In the genomic region with DNA sequence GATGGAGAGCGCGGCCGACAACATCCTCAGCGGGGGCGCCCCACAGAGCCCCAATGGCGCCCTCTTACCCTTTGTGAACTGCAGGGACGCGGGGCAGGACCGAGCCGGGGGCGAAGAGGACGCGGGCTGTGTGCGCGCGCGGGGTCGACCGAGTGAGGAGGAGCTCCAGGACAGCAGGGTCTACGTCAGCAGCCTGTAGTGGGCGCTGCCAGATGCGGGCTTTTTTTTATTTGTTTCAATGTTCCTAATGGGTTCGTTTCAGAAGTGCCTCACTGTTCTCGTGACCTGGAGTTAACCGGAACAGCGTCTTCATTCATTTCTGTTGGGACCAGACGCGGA, we compare ENCODE assay signal across 8 cellular contexts.
DNase-seq lines count a peak whose midpoint lies in the region; ATAC-seq and TF ChIP-seq lines count a peak whose summit lies in the region.

No MANE protein-coding gene starts in this region.

- H3F3A ChIP-seq in GM23338 (replicated peaks; ENCODE audit: low read depth) = no peaks in the 10 kb centered on the region

- peak overlapping the region; percentile 96 for H3K4me2 ChIP-seq in GM23338

- POLR2A ChIA-PET in CD4-positive, alpha-beta T cell (lab: Charles Lee) = interaction anchor here (1.3 to 3.4 kb wide), 6 partner anchors 8 to 200 kb away, joined by 3 to 48 read pairs (median 8); partner anchors contain the start of genes FKBP4, FOXM1, ITFG2 and RHNO1

- H3K27ac Mint-ChIP-seq in CD4-positive, alpha-beta T cell = peak overlapping the region; percentile 84
- no peak overlapping the region for H3K27ac Mint-ChIP-seq in GM23338
- peak overlapping the region; percentile 65 to 86 for H3K27ac Mint-ChIP-seq in activated naive CD4-positive, alpha-beta T cell treated with anti-CD3 and anti-CD28 coated beads, Interleukin-2, amount 50 U/mL, for 72 hours

- H3K4me1 ChIP-seq in GM23338 (ENCODE audit: insufficient read depth) = peaks cover 19% of the 10 kb centered on the region
- peaks cover 0 to 17% of the 10 kb centered on the region in 2 donors for H3K4me1 ChIP-seq in left lung

- peaks cover 49% of the 10 kb centered on the region for H3K4me1 Mint-ChIP-seq in CD4-positive, alpha-beta T cell (ENCODE audit: low read depth)
- peaks cover 26% of the 10 kb centered on the region for H3K4me1 Mint-ChIP-seq in GM23338

- H3K27me3 Mint-ChIP-seq in CD4-positive, alpha-beta T cell = peaks cover 5% of the 10 kb centered on the region
- peaks cover 14% of the 10 kb centered on the region for H3K27me3 Mint-ChIP-seq in GM23338 (ENCODE audit: insufficient read depth, low read depth, poor library complexity)

- peak overlapping the region; percentile 50 for H3K27ac ChIP-seq in CD4-positive, alpha-beta T cell (ENCODE audit: low read depth, low read length)
- H3K27ac ChIP-seq in GM23338 (ENCODE audit: low read depth) (peak overlapping the region; percentile 51; the same call in 1 of the 2 replicates), left lung (peak overlapping the region in 1 of 2 donors; percentile 28), caudate nucleus (ENCODE audit: low read depth, low read length) (no peak overlapping the region)

- H3K4me3 Mint-ChIP-seq in CD4-positive, alpha-beta T cell = peak overlapping the region; percentile 95
- peak overlapping the region; percentile 86 for H3K4me3 Mint-ChIP-seq in GM23338

- CTCF ChIA-PET in CD4-positive, alpha-beta T cell (lab: Charles Lee) = interaction anchor here (0.7 to 1.2 kb wide), 2 partner anchors 62 to 105 kb away, joined by 3 to 4 read pairs; no protein-coding TSS in a partner anchor

- peaks cover 14% of the 10 kb centered on the region for H3K36me3 Mint-ChIP-seq in CD4-positive, alpha-beta T cell (ENCODE audit: low read depth)
- H3K36me3 Mint-ChIP-seq in GM23338 (ENCODE audit: low read depth) = no peaks in the 10 kb centered on the region; the same call in 2 of the 3 replicates
- H3K36me3 Mint-ChIP-seq in activated naive CD4-positive, alpha-beta T cell treated with anti-CD3 and anti-CD28 coated beads, Interleukin-2, amount 50 U/mL, for 72 hours = peaks cover 0 to 10% of the 10 kb centered on the region in 2 donors

- intact Hi-C loops in CD4-positive, alpha-beta T cell (cut with DNase I, micrococcal nuclease) = loop anchor here in 1 of 2 experiments (5.0 to 10.0 kb wide), 3 partner anchors 121 to 896 kb away; partner anchors contain the start of genes ITFG2 and TULP3
- intact Hi-C loops in left lung (cut with DNase I) = no loop called here

- H3K4me3 ChIP-seq in GM23338 (peak overlapping the region; percentile 80), left lung (peak overlapping the region in 1 of 2 donors; percentile 47)

- H4K20me1 ChIP-seq in GM23338 (replicated peaks; ENCODE audit: insufficient read depth) = no peaks in the 10 kb centered on the region

- ATAC-seq in CD4-positive, alpha-beta T cell (ENCODE audit: poor library complexity) = peak; percentile 67
- peak; percentile 87 for ATAC-seq in GM23338
- ATAC-seq in activated naive CD4-positive, alpha-beta T cell treated with anti-CD3 and anti-CD28 coated beads, Interleukin-2, amount 50 U/mL, for 72 hours = peak; percentile 71 to 77
- peak; percentile 37 for ATAC-seq in left lung

- no peaks in the 10 kb centered on the region for H3K27me3 ChIP-seq in CD4-positive, alpha-beta T cell (ENCODE audit: control insufficient read depth, insufficient read depth, low read length)
- peaks cover 9% of the 10 kb centered on the region; the same call in 1 of the 2 replicates for H3K27me3 ChIP-seq in GM23338 (ENCODE audit: insufficient read depth)
- peaks cover 0 to 32% of the 10 kb centered on the region in 2 donors for H3K27me3 ChIP-seq in left lung

- no peak for TF ChIP-seq CTCF in CD4-positive, alpha-beta T cell (IDR thresholded peaks at IDR 0.05)
- TF ChIP-seq CTCF in GM23338 (conservative IDR thresholded peaks at IDR 0.05; ENCODE audit: low read depth in 2 of 2) = peak; percentile 45 to 51
- no peak for TF ChIP-seq CTCF in left lung (IDR thresholded peaks at IDR 0.05)

- H2AFZ ChIP-seq in GM23338 = peak overlapping the region; percentile 97

- DNase-seq in CD4-positive, alpha-beta T cell = peak; percentile 19 to 54 (median 35)
- DNase-seq in GM23338 (ENCODE audit: low spot score) (peak; percentile 82), OCI-M1 (lab: John Stamatoyannopoulos, UW) (peak; percentile 89), left lung (no peak), NCI-H2227 treated with DMSO at 0.1 percent for 48 hours (lab: John Stamatoyannopoulos, UW) (no peak), caudate nucleus (lab: John Stamatoyannopoulos, UW) (no peak)
- peak; percentile 65 to 71 for DNase-seq in activated naive CD4-positive, alpha-beta T cell treated with anti-CD3 and anti-CD28 coated beads, Interleukin-2, amount 50 U/mL, for 72 hours (ENCODE audit: low spot score in 2 of 2)
- peak; percentile 75 for DNase-seq in stimulated activated CD8-positive, alpha-beta memory T cell treated with anti-CD3 and anti-CD28 coated beads, Interleukin-4, amount 100 ng/mL, for 48 hours

- no peaks in the 10 kb centered on the region for H3K9me3 Mint-ChIP-seq in CD4-positive, alpha-beta T cell
- H3K9me3 Mint-ChIP-seq in GM23338 = no peaks in the 10 kb centered on the region
- H3K9me3 Mint-ChIP-seq in activated naive CD4-positive, alpha-beta T cell treated with anti-CD3 and anti-CD28 coated beads, Interleukin-2, amount 50 U/mL, for 72 hours = no peaks in the 10 kb centered on the region

- H3K36me3 ChIP-seq in GM23338 (ENCODE audit: insufficient read depth) (no peaks in the 10 kb centered on the region), left lung (no peaks in the 10 kb centered on the region)

- peaks cover 3% of the 10 kb centered on the region for H3K9me2 ChIP-seq in GM23338 (ENCODE audit: insufficient read depth)

- H3K9me3 ChIP-seq in CD4-positive, alpha-beta T cell (ENCODE audit: control insufficient read depth, low read length) = no peaks in the 10 kb centered on the region
- no peaks in the 10 kb centered on the region for H3K9me3 ChIP-seq in left lung

- H3K79me2 ChIP-seq in GM23338 (replicated peaks; ENCODE audit: insufficient read depth) = no peaks in the 10 kb centered on the region

TF ChIP-seq in GM23338, 12 proteins besides CTCF, POLR2A, EP300 and RAD21:
- TF ChIP-seq, protein P1, sequence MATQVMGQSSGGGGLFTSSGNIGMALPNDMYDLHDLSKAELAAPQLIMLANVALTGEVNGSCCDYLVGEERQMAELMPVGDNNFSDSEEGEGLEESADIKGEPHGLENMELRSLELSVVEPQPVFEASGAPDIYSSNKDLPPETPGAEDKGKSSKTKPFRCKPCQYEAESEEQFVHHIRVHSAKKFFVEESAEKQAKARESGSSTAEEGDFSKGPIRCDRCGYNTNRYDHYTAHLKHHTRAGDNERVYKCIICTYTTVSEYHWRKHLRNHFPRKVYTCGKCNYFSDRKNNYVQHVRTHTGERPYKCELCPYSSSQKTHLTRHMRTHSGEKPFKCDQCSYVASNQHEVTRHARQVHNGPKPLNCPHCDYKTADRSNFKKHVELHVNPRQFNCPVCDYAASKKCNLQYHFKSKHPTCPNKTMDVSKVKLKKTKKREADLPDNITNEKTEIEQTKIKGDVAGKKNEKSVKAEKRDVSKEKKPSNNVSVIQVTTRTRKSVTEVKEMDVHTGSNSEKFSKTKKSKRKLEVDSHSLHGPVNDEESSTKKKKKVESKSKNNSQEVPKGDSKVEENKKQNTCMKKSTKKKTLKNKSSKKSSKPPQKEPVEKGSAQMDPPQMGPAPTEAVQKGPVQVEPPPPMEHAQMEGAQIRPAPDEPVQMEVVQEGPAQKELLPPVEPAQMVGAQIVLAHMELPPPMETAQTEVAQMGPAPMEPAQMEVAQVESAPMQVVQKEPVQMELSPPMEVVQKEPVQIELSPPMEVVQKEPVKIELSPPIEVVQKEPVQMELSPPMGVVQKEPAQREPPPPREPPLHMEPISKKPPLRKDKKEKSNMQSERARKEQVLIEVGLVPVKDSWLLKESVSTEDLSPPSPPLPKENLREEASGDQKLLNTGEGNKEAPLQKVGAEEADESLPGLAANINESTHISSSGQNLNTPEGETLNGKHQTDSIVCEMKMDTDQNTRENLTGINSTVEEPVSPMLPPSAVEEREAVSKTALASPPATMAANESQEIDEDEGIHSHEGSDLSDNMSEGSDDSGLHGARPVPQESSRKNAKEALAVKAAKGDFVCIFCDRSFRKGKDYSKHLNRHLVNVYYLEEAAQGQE (IDR thresholded peaks at IDR 0.05; ENCODE audit: unreplicated experiment) = no peak
- TF ChIP-seq CREB1 (CRISPR knock-in tag; IDR thresholded peaks at IDR 0.05; ENCODE audit: low read depth) (peak; percentile 79), POLR2AphosphoS5 (IDR thresholded peaks at IDR 0.05; ENCODE audit: low read depth) (peak; percentile 15; the same call in 1 of the 2 replicates), STAT1 (IDR thresholded peaks at IDR 0.05; ENCODE audit: unreplicated experiment) (no peak)
- TF ChIP-seq, protein P2, sequence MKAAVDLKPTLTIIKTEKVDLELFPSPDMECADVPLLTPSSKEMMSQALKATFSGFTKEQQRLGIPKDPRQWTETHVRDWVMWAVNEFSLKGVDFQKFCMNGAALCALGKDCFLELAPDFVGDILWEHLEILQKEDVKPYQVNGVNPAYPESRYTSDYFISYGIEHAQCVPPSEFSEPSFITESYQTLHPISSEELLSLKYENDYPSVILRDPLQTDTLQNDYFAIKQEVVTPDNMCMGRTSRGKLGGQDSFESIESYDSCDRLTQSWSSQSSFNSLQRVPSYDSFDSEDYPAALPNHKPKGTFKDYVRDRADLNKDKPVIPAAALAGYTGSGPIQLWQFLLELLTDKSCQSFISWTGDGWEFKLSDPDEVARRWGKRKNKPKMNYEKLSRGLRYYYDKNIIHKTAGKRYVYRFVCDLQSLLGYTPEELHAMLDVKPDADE (IDR thresholded peaks at IDR 0.05) = 0 out of 2 replicates have a peak, but pooled peaks have one; percentile 44

Comparison
In these comparisons a context has a peak if more than half of its experiments do, and no peak if none do; other contexts are left out.
1. ATAC-seq: peak in every context shown above with its lines; median percentile 87 in GM23338; 74 in activated naive CD4-positive, alpha-beta T cell treated with anti-CD3 and anti-CD28 coated beads, Interleukin-2, amount 50 U/mL, for 72 hours; 67 in CD4-positive, alpha-beta T cell; 37 in left lung.
2. DNase-seq: peak in CD4-positive, alpha-beta T cell (10 of 10), GM23338 (single experiment), OCI-M1 (single experiment), activated naive CD4-positive, alpha-beta T cell treated with anti-CD3 and anti-CD28 coated beads, Interleukin-2, amount 50 U/mL, for 72 hours (2 of 2) and stimulated activated CD8-positive, alpha-beta memory T cell treated with anti-CD3 and anti-CD28 coated beads, Interleukin-4, amount 100 ng/mL, for 48 hours (single experiment); none in left lung (0 of 2), NCI-H2227 treated with DMSO at 0.1 percent for 48 hours (single experiment) and caudate nucleus (0 of 61).
3. CTCF ChIP-seq: peak in GM23338 (2 of 2); none in CD4-positive, alpha-beta T cell (single experiment) and left lung (0 of 2).